In genomic region chr1:162951553-162952315, GRCh38 we compare ENCODE assay signal across 11 cellular contexts.
DNase-seq lines count a peak whose midpoint lies in the region; ATAC-seq and TF ChIP-seq lines count a peak whose summit lies in the region.
"Had no signal": no experiment of that assay in that cellular context is flagged by ENCODE, and none has a peak within 500 bp of the region (broad histone marks: within the 10 kb centered on the region; RNA-seq: fewer than 3 reads in every experiment).

No MANE protein-coding gene starts in this region.

- WGBS in lower leg skin, 2 donors: 83 to 85% methylated on average over 2 of the region's 2 CpGs

- no peaks in the 10 kb centered on the region for H3K4me1 Mint-ChIP-seq in activated T-helper 17 cell treated with anti-CD3 and anti-CD28 coated beads, Interleukin-2, amount 50 U/mL, for 72 hours
- peaks cover 4% of the 10 kb centered on the region for H3K4me1 Mint-ChIP-seq in CD14-positive monocyte

- no peaks in the 10 kb centered on the region for H3K9me3 Mint-ChIP-seq in activated T-helper 17 cell treated with anti-CD3 and anti-CD28 coated beads, Interleukin-2, amount 50 U/mL, for 72 hours
- H3K9me3 Mint-ChIP-seq in CD14-positive monocyte: peaks cover 0 to 3% (median 2%) of the 10 kb centered on the region in 7 donors

- H3K4me3 Mint-ChIP-seq in activated T-helper 17 cell treated with anti-CD3 and anti-CD28 coated beads, Interleukin-2, amount 50 U/mL, for 72 hours: no peak overlapping the region
- H3K4me3 Mint-ChIP-seq in CD14-positive monocyte: peak overlapping the region in 1 of 2 donors; percentile 16

- no peaks in the 10 kb centered on the region for H3K36me3 Mint-ChIP-seq in activated T-helper 17 cell treated with anti-CD3 and anti-CD28 coated beads, Interleukin-2, amount 50 U/mL, for 72 hours (ENCODE audit: low read depth)
- no peaks in the 10 kb centered on the region for H3K36me3 Mint-ChIP-seq in CD14-positive monocyte

- TF ChIP-seq CTCF in CD14-positive monocyte (IDR thresholded peaks at IDR 0.05): no peak
- TF ChIP-seq CTCF in lower leg skin (IDR thresholded peaks at IDR 0.05): no peak

- intact Hi-C loops in CD14-positive monocyte (cut with micrococcal nuclease) (no loop called here), lower leg skin (cut with DNase I; ENCODE audit: low total_unique reads) (no loop called here), left cardiac atrium (cut with DNase I) (no loop called here)

- H3K27me3 ChIP-seq in H7 (ENCODE audit: control insufficient read depth, insufficient read depth, low read length): no peaks in the 10 kb centered on the region
- H3K27me3 ChIP-seq: ovary had no signal

- ATAC-seq in GM18508 (IDR thresholded peaks at IDR 0.05; ENCODE audit: insufficient read depth, unreplicated experiment) (peak; percentile 97), GM19467 (IDR thresholded peaks at IDR 0.05; ENCODE audit: unreplicated experiment) (peak; percentile 93), HG03097 (IDR thresholded peaks at IDR 0.05; ENCODE audit: low FRiP score, unreplicated experiment) (peak; percentile 95), left cardiac atrium (no peak)
- ATAC-seq in activated T-helper 17 cell treated with anti-CD3 and anti-CD28 coated beads, Interleukin-2, amount 50 U/mL, for 72 hours (replicated peaks): peak; percentile 77

- no peak overlapping the region for H3K4me3 ChIP-seq in H7 (ENCODE audit: insufficient read depth, low read depth, low read length)
- H3K4me3 ChIP-seq in lower leg skin (ENCODE audit: low read depth, poor library complexity, severe bottlenecking): no peak overlapping the region
- H3K4me3 ChIP-seq: ovary had no signal

- no peak for DNase-seq in CD14-positive monocyte (ENCODE audit: low spot score)
- no peak for DNase-seq in H7
- no peak for DNase-seq in lower leg skin (ENCODE audit: low spot score in 2 of 2)
- DNase-seq in left cardiac atrium: no peak
- DNase-seq: hypothalamus; ovary; stimulated activated CD8-positive, alpha-beta memory T cell treated with anti-CD3 and anti-CD28 coated beads, Interleukin-4, amount 100 ng/mL, for 48 hours had no signal

- no peaks in the 10 kb centered on the region for H3K36me3 ChIP-seq in H7 (replicated peaks; ENCODE audit: control insufficient read depth, insufficient read depth, low read length)
- H3K36me3 ChIP-seq: ovary had no signal

- H3K27ac Mint-ChIP-seq in activated T-helper 17 cell treated with anti-CD3 and anti-CD28 coated beads, Interleukin-2, amount 50 U/mL, for 72 hours: no peak overlapping the region
- H3K27ac Mint-ChIP-seq in CD14-positive monocyte: no peak overlapping the region

- peaks cover 6% of the 10 kb centered on the region for H3K27me3 Mint-ChIP-seq in activated T-helper 17 cell treated with anti-CD3 and anti-CD28 coated beads, Interleukin-2, amount 50 U/mL, for 72 hours
- H3K27me3 Mint-ChIP-seq in CD14-positive monocyte (ENCODE audit: low read depth in 3 of 3): peaks cover 0 to 11% (median 10%) of the 10 kb centered on the region in 3 donors

- no peak for TF ChIP-seq POLR2A in lower leg skin (IDR thresholded peaks at IDR 0.05)

Comparison
In these comparisons a context has a peak if more than half of its experiments do, and no peak if none do; other contexts are left out.
1. ATAC-seq: peak in GM18508 (single experiment), GM19467 (single experiment), HG03097 (single experiment) and activated T-helper 17 cell treated with anti-CD3 and anti-CD28 coated beads, Interleukin-2, amount 50 U/mL, for 72 hours (single experiment); none in left cardiac atrium (0 of 2).